In the genomic region with DNA sequence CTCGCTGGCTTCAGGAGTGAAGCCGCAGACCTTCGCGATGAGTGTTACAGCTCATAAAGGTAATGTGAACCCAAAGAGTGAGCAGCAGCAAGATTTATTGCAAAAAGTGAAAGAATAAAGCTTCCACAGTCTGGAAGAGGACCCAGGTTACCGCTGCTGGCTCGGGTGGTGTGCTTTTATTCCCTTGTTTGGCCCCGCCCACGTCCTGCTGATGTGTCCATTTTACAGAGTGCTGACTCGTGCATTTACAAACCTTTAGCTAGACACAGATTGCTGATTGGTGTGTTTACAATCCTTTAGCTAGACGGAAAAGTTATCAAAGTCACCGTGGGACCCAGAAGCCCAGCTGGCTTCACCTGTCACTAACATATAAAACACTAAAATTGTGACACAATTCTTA, we compare ENCODE assay signal across 13 cellular contexts.
DNase-seq lines count a peak whose midpoint lies in the region; ATAC-seq and TF ChIP-seq lines count a peak whose summit lies in the region.
"Had no signal": no experiment of that assay in that cellular context is flagged by ENCODE, and none has a peak within 500 bp of the region (broad histone marks: within the 10 kb centered on the region; RNA-seq: fewer than 3 reads in every experiment).

No MANE protein-coding gene starts in this region.

- H4K20me1 ChIP-seq in HCT116 (ENCODE audit: insufficient read depth) = no peaks in the 10 kb centered on the region
- H4K20me1 ChIP-seq in PC-9 (ENCODE audit: insufficient read depth) = no peaks in the 10 kb centered on the region

- H3K4ac ChIP-seq in mesenchymal stem cell (ENCODE audit: low read depth in 1 of 2, low read length in 2 of 2) = no peak overlapping the region

- intact Hi-C loops in HCT116 (cut with micrococcal nuclease) = no loop called here
- intact Hi-C loops in PC-9 (cut with micrococcal nuclease; ENCODE audit: unreplicated experiment) = no loop called here
- intact Hi-C loops in Right ventricle myocardium inferior (cut with DNase I) = no loop called here

- no peak for DNase-seq in HCT116 (ENCODE audit: low read depth, low spot score)
- DNase-seq in PC-9 = no peak
- DNase-seq in mesenchymal stem cell = no peak
- no peak for DNase-seq in NCI-H2107 (lab: John Stamatoyannopoulos, UW)
- DNase-seq in Right ventricle myocardium inferior (ENCODE audit: missing footprints) = no peak
- no peak for DNase-seq in hippocampal formation (lab: John Stamatoyannopoulos, UW)
- DNase-seq: AML-193; Caco-2; CD4-positive, alpha-beta T cell; GM23248 had no signal

- H3K23ac ChIP-seq in mesenchymal stem cell (ENCODE audit: low read length in 2 of 2) = no peak overlapping the region

- 84% methylated on average over 9 of the region's 11 CpGs for WGBS in mesenchymal stem cell

- RAD21 ChIA-PET in HCT116 (lab: Charles Lee; ENCODE audit: low non-redundant PET in 1 of 2, low total read pairs in 2 of 2, uncharacterized antibody in 2 of 2, unreplicated experiment in 2 of 2) = no interaction called here

- H3F3A ChIP-seq in PC-9 (ENCODE audit: insufficient read depth, low read depth) = no peaks in the 10 kb centered on the region

- H3K4me2 ChIP-seq in HCT116 (ENCODE audit: low read length) (no peak overlapping the region), PC-9 (no peak overlapping the region), mesenchymal stem cell (ENCODE audit: low read length, poor library complexity, severe bottlenecking) (no peak overlapping the region)

- H3K4me3 ChIP-seq in HCT116 (replicated peaks in 1 of 2; ENCODE audit: low read depth in 1 of 2, low read length in 2 of 2) (no peak overlapping the region), PC-9 (no peak overlapping the region), mesenchymal stem cell (ENCODE audit: insufficient read depth in 1 of 2, low read depth in 1 of 2, low read length in 2 of 2) (no peak overlapping the region)
- H3K4me3 ChIP-seq: GM23248, HAP-1, K562 had no signal

- H3K9me2 ChIP-seq in HCT116 (ENCODE audit: insufficient read depth) = no peaks in the 10 kb centered on the region
- peaks cover 5% of the 10 kb centered on the region; the same call in 1 of the 2 replicates for H3K9me2 ChIP-seq in PC-9 (ENCODE audit: insufficient read depth)

- TF ChIP-seq RAD21 in HCT116 (IDR thresholded peaks at IDR 0.05; ENCODE audit: low read depth) = no peak

- no peak overlapping the region for H2BK15ac ChIP-seq in mesenchymal stem cell (ENCODE audit: low read depth, poor library complexity, severe bottlenecking)

- POLR2A ChIA-PET in HCT116 (lab: Charles Lee) = no interaction called here
- POLR2A ChIA-PET in PC-9 (lab: Charles Lee; ENCODE audit: unreplicated experiment) = no interaction called here

- BruUV-seq in HCT116 (replicated peaks; lab: Mats Ljungman, UMichigan) = no TSS peak
- BruUV-seq in PC-9 (replicated peaks; lab: Mats Ljungman, UMichigan) = no TSS peak

- H3K27ac ChIP-seq in HCT116 (ENCODE audit: low read depth, low read length) = no peak overlapping the region
- no peak overlapping the region for H3K27ac ChIP-seq in PC-9
- H3K27ac ChIP-seq in mesenchymal stem cell (ENCODE audit: low read length, poor library complexity, severe bottlenecking) = no peak overlapping the region
- H3K27ac ChIP-seq: C4-2B, GM23248 had no signal

- H3K9me3 ChIP-seq in HCT116 (ENCODE audit: control insufficient read depth in 1 of 2, insufficient read depth in 1 of 2, low read depth in 1 of 2, low read length in 2 of 2) = no peaks in the 10 kb centered on the region
- H3K9me3 ChIP-seq in PC-9 (ENCODE audit: insufficient read depth, low read depth) = no peaks in the 10 kb centered on the region; the same call in 1 of the 2 replicates
- H3K9me3 ChIP-seq in mesenchymal stem cell (ENCODE audit: control insufficient read depth, low read length) = no peaks in the 10 kb centered on the region
- H3K9me3 ChIP-seq: Caco-2, HAP-1 had no signal

- H3K36me3 ChIP-seq in HCT116 (ENCODE audit: control insufficient read depth in 1 of 2, insufficient read depth in 2 of 2, low read length in 2 of 2) = no peaks in the 10 kb centered on the region
- no peaks in the 10 kb centered on the region for H3K36me3 ChIP-seq in PC-9 (ENCODE audit: low read depth)
- H3K36me3 ChIP-seq in mesenchymal stem cell (ENCODE audit: control insufficient read depth in 1 of 2, insufficient read depth in 2 of 2, low read depth in 1 of 2, low read length in 2 of 2) = no peaks in the 10 kb centered on the region
- H3K36me3 ChIP-seq: HAP-1 had no signal

- H2AFZ ChIP-seq in HCT116 (ENCODE audit: low read depth, low read length, poor library complexity, severe bottlenecking) (peak overlapping the region; percentile 10), PC-9 (peak overlapping the region; percentile 9; the same call in 1 of the 2 replicates), mesenchymal stem cell (ENCODE audit: low read depth, low read length) (peak overlapping the region; percentile 4)
- H2AFZ ChIP-seq: GM23248 had no signal

- H2AK5ac ChIP-seq in mesenchymal stem cell (ENCODE audit: low read length, severe bottlenecking) = no peak overlapping the region

- H3K4me1 ChIP-seq in HCT116 (ENCODE audit: control insufficient read depth in 1 of 2, insufficient read depth in 2 of 2, low read length in 2 of 2) (no peaks in the 10 kb centered on the region), PC-9 (replicated peaks; ENCODE audit: insufficient read depth) (no peaks in the 10 kb centered on the region), mesenchymal stem cell (ENCODE audit: control insufficient read depth, insufficient read depth, low read depth, low read length) (no peaks in the 10 kb centered on the region)
- H3K4me1 ChIP-seq: Caco-2, HAP-1 had no signal

- H4K8ac ChIP-seq in mesenchymal stem cell (ENCODE audit: low read length) = no peak overlapping the region

- no peak overlapping the region for H2BK12ac ChIP-seq in mesenchymal stem cell (ENCODE audit: low read length in 2 of 2)

- H3K79me1 ChIP-seq in mesenchymal stem cell (replicated peaks; ENCODE audit: low read length, poor library complexity, severe bottlenecking) = no peaks in the 10 kb centered on the region

- no peak overlapping the region for H3K14ac ChIP-seq in mesenchymal stem cell (ENCODE audit: low read length in 2 of 2)

- H3K18ac ChIP-seq in mesenchymal stem cell (ENCODE audit: low read depth in 1 of 2, low read length in 2 of 2) = no peak overlapping the region

- CTCF ChIA-PET in HCT116 (lab: Charles Lee) (no interaction called here), PC-9 (lab: Charles Lee) (no interaction called here)

- H2BK5ac ChIP-seq in mesenchymal stem cell (ENCODE audit: low read depth, low read length, poor library complexity, severe bottlenecking) = no peak overlapping the region

- TF ChIP-seq POLR2A in HCT116 (IDR thresholded peaks at IDR 0.05; ENCODE audit: borderline replicate concordance, extremely low read depth, insufficient read depth, insufficient read length) = no peak

- no peak overlapping the region for H4K91ac ChIP-seq in mesenchymal stem cell (ENCODE audit: low read length)

- H2BK120ac ChIP-seq in mesenchymal stem cell (ENCODE audit: low read depth, low read length) = no peak overlapping the region

- TF ChIP-seq CTCF in HCT116 (IDR thresholded peaks at IDR 0.05 in 2 of 3, conservative IDR thresholded peaks at IDR 0.05 in 1 of 3; ENCODE audit: borderline replicate concordance in 1 of 3, insufficient read depth in 1 of 3, low read depth in 2 of 3, low read length in 2 of 3) (no peak), PC-9 (conservative IDR thresholded peaks at IDR 0.05) (no peak)

- H3K27me3 ChIP-seq in HCT116 (ENCODE audit: insufficient read depth, low read length) = no peaks in the 10 kb centered on the region
- H3K27me3 ChIP-seq in PC-9 (ENCODE audit: insufficient read depth, low read depth) = no peaks in the 10 kb centered on the region
- no peaks in the 10 kb centered on the region for H3K27me3 ChIP-seq in mesenchymal stem cell (ENCODE audit: control insufficient read depth in 1 of 2, insufficient read depth in 1 of 2, low read length in 2 of 2)

- no peaks in the 10 kb centered on the region for H3K79me2 ChIP-seq in HCT116 (ENCODE audit: insufficient read depth, low read length)
- no peaks in the 10 kb centered on the region for H3K79me2 ChIP-seq in PC-9 (ENCODE audit: low read depth)

- H3K9ac ChIP-seq in HCT116 (ENCODE audit: low read length) = no peak overlapping the region
- H3K9ac ChIP-seq in mesenchymal stem cell (ENCODE audit: low read length) = no peak overlapping the region
- H3K9ac ChIP-seq: GM23248 had no signal

- ATAC-seq in HCT116 (no peak), Right ventricle myocardium inferior (no peak)
- ATAC-seq: K562 had no signal

TF ChIP-seq in HCT116, 20 proteins besides CTCF, POLR2A, EP300 and RAD21:
- TF ChIP-seq YY1 (IDR thresholded peaks at IDR 0.05; ENCODE audit: extremely low read depth, insufficient replicate concordance, low read depth, low read length) (no peak), ZNF274 (IDR thresholded peaks at IDR 0.05; ENCODE audit: low read depth, low read length) (no peak), SIN3A (IDR thresholded peaks at IDR 0.05; ENCODE audit: low read depth) (no peak), ATF3 (IDR thresholded peaks at IDR 0.05) (no peak), CEBPB (IDR thresholded peaks at IDR 0.05; ENCODE audit: low read depth) (no peak), SP1 (IDR thresholded peaks at IDR 0.05; ENCODE audit: low read depth) (no peak), MAX (IDR thresholded peaks at IDR 0.05) (no peak), FOSL1 (IDR thresholded peaks at IDR 0.05; ENCODE audit: low read depth) (no peak), ZFX (IDR thresholded peaks at IDR 0.05) (no peak), SRF (IDR thresholded peaks at IDR 0.05; ENCODE audit: low read depth) (no peak), CBX3 (IDR thresholded peaks at IDR 0.05; ENCODE audit: low read depth) (no peak), POLR2AphosphoS5 (IDR thresholded peaks at IDR 0.05; ENCODE audit: low read depth, low read length) (no peak)
